ENCODE assay signal across 8 cellular contexts in genomic region chr1:46342084-46342656, GRCh38. TPM values are rescaled to one million over a fixed set of nuclear protein-coding genes. Genes with fewer than 3 reads are reported as not detected.
DNase-seq lines count a peak whose midpoint lies in the region; ATAC-seq, FAIRE-seq and TF ChIP-seq lines count a peak whose summit lies in the region.

No MANE protein-coding gene starts in this region.

- intact Hi-C loops in endothelial cell of umbilical vein (cut with micrococcal nuclease) = loop anchor here (5.0 kb wide), 1 partner anchor 160 kb away; no protein-coding TSS in a partner anchor

- peak; percentile 12; the same call in 1 of the 2 replicates for TF ChIP-seq CTCF in OCI-LY3 (IDR thresholded peaks at IDR 0.05; ENCODE audit: low read depth, low read length)
- peak in 1 of 2 donors; percentile 38 for TF ChIP-seq CTCF in endothelial cell of umbilical vein (IDR thresholded peaks at IDR 0.05; ENCODE audit: extremely low read depth in 1 of 2, insufficient read depth in 1 of 2, low read depth in 1 of 2, low read length in 2 of 2)

- H3K36me3 ChIP-seq in OCI-LY3 (replicated peaks; ENCODE audit: low read depth, low read length) = peaks cover 14% of the 10 kb centered on the region
- H3K36me3 ChIP-seq in endothelial cell of umbilical vein (ENCODE audit: control insufficient read depth in 2 of 2, extremely low read depth in 1 of 2, insufficient read depth in 2 of 2, low read length in 2 of 2) = peaks cover 0 to 12% of the 10 kb centered on the region in 2 experiments
- peaks cover 27% of the 10 kb centered on the region for H3K36me3 ChIP-seq in skeletal muscle satellite cell (ENCODE audit: insufficient read depth, low read length)

- no peak for TF ChIP-seq POLR2A in endothelial cell of umbilical vein (IDR thresholded peaks at IDR 0.05; ENCODE audit: low read depth, low read length)

- FAIRE-seq in endothelial cell of umbilical vein (lab: Jason Lieb, UNC) = no peak

- H3K4me3 ChIP-seq in OCI-LY3 (ENCODE audit: low read length) (no peak overlapping the region), endothelial cell of umbilical vein (replicated peaks in 1 of 3; ENCODE audit: insufficient read depth in 1 of 3, low read depth in 1 of 3, low read length in 3 of 3) (no peak overlapping the region), skeletal muscle satellite cell (ENCODE audit: low read length) (peak overlapping the region; percentile 81)

- H3K27me3 ChIP-seq in OCI-LY3 (ENCODE audit: low read depth, low read length) = no peaks in the 10 kb centered on the region
- H3K27me3 ChIP-seq in endothelial cell of umbilical vein (ENCODE audit: control insufficient read depth in 2 of 2, insufficient read depth in 2 of 2, low read length in 2 of 2) = no peaks in the 10 kb centered on the region
- no peaks in the 10 kb centered on the region for H3K27me3 ChIP-seq in skeletal muscle satellite cell (ENCODE audit: control insufficient read depth, insufficient read depth, low read length)

- H3K27ac ChIP-seq in OCI-LY3 (ENCODE audit: low read length) = no peak overlapping the region
- no peak overlapping the region for H3K27ac ChIP-seq in endothelial cell of umbilical vein (ENCODE audit: insufficient read depth, low read depth, low read length)

- no peak overlapping the region for H3K9ac ChIP-seq in OCI-LY3 (ENCODE audit: low read length)
- H3K9ac ChIP-seq in endothelial cell of umbilical vein (replicated peaks; ENCODE audit: extremely low read depth, insufficient read depth, low read length) = no peak overlapping the region
- H3K9ac ChIP-seq in skeletal muscle satellite cell (ENCODE audit: low read depth, low read length) = peak overlapping the region; percentile 92

- peaks cover 53% of the 10 kb centered on the region for H3K4me1 Mint-ChIP-seq in activated naive CD4-positive, alpha-beta T cell treated with anti-CD3 and anti-CD28 coated beads, Interleukin-2, amount 50 U/mL, for 24 hours

- dilution Hi-C loops in endothelial cell of umbilical vein (cut with MboI; ENCODE audit: extremely low pct_ligation_motif_present, low sequenced_read_pairs) = no loop called here

- H3K4me2 ChIP-seq in OCI-LY3 (ENCODE audit: low read length) (peak overlapping the region; percentile 100; the same call in 1 of the 2 replicates), endothelial cell of umbilical vein (ENCODE audit: insufficient read depth, low read length) (peak overlapping the region; percentile 47), skeletal muscle satellite cell (ENCODE audit: low read length) (peak overlapping the region; percentile 91)

- CTCF ChIA-PET in endothelial cell of umbilical vein (lab: Charles Lee) = interaction anchor here (0.7 to 1.3 kb wide), 5 partner anchors 9 to 97 kb away, joined by 3 to 6 read pairs (median 4); partner anchors contain the start of gene RAD54L

- H3K9me3 ChIP-seq in OCI-LY3 (ENCODE audit: insufficient read depth, low read length) (no peaks in the 10 kb centered on the region), endothelial cell of umbilical vein (replicated peaks; ENCODE audit: control insufficient read depth, insufficient read depth, low read length) (no peaks in the 10 kb centered on the region), skeletal muscle satellite cell (replicated peaks; ENCODE audit: low read length) (no peaks in the 10 kb centered on the region)

- no peak for DNase-seq in activated naive CD4-positive, alpha-beta T cell treated with anti-CD3 and anti-CD28 coated beads, Interleukin-2, amount 50 U/mL, for 16 hours
- no peak for DNase-seq in endothelial cell of umbilical vein (ENCODE audit: low read depth, low spot score)
- DNase-seq in SIG-M5 (lab: John Stamatoyannopoulos, UW) = no peak

- no TSS peak for BruUV-seq in endothelial cell of umbilical vein (replicated peaks; lab: Mats Ljungman, UMichigan)

- H3K36me3 Mint-ChIP-seq in activated naive CD4-positive, alpha-beta T cell treated with anti-CD3 and anti-CD28 coated beads, Interleukin-2, amount 50 U/mL, for 24 hours = peaks cover 17% of the 10 kb centered on the region

- H4K20me1 ChIP-seq in OCI-LY3 (ENCODE audit: insufficient read depth, low read length) = no peaks in the 10 kb centered on the region
- H4K20me1 ChIP-seq in endothelial cell of umbilical vein (replicated peaks; ENCODE audit: control insufficient read depth, extremely low read depth, insufficient read depth, low read length) = no peaks in the 10 kb centered on the region

- H3K4me1 ChIP-seq in OCI-LY3 (ENCODE audit: low read length) = peaks cover 21% of the 10 kb centered on the region
- H3K4me1 ChIP-seq in endothelial cell of umbilical vein (ENCODE audit: control insufficient read depth, extremely low read depth, insufficient read depth, low read length) = peaks cover 10% of the 10 kb centered on the region
- peaks cover 18% of the 10 kb centered on the region for H3K4me1 ChIP-seq in skeletal muscle satellite cell (ENCODE audit: control insufficient read depth, insufficient read depth, low read length)

- H3K9me3 Mint-ChIP-seq in activated naive CD4-positive, alpha-beta T cell treated with anti-CD3 and anti-CD28 coated beads, Interleukin-2, amount 50 U/mL, for 24 hours = no peaks in the 10 kb centered on the region

- ATAC-seq in GM18520 (IDR thresholded peaks at IDR 0.05; ENCODE audit: unreplicated experiment) (no peak), GM19397 (IDR thresholded peaks at IDR 0.05; ENCODE audit: unreplicated experiment) (no peak)

- H3K27ac Mint-ChIP-seq in activated naive CD4-positive, alpha-beta T cell treated with anti-CD3 and anti-CD28 coated beads, Interleukin-2, amount 50 U/mL, for 24 hours = peak overlapping the region; percentile 100

- H3K79me2 ChIP-seq in OCI-LY3 (ENCODE audit: low read length) = peaks cover 39% of the 10 kb centered on the region
- peaks cover 24% of the 10 kb centered on the region for H3K79me2 ChIP-seq in endothelial cell of umbilical vein (ENCODE audit: control insufficient read depth, insufficient read depth, low read length)

- H2AFZ ChIP-seq in OCI-LY3 (ENCODE audit: low read depth, low read length) (no peak overlapping the region), endothelial cell of umbilical vein (ENCODE audit: low read depth, low read length) (no peak overlapping the region)

- POLR2A ChIA-PET in endothelial cell of umbilical vein (lab: Charles Lee) = no interaction called here

- no peaks in the 10 kb centered on the region for H3K27me3 Mint-ChIP-seq in activated naive CD4-positive, alpha-beta T cell treated with anti-CD3 and anti-CD28 coated beads, Interleukin-2, amount 50 U/mL, for 24 hours

- H3K4me3 Mint-ChIP-seq in activated naive CD4-positive, alpha-beta T cell treated with anti-CD3 and anti-CD28 coated beads, Interleukin-2, amount 50 U/mL, for 24 hours = peak overlapping the region; percentile 100

- H3K9me1 ChIP-seq in endothelial cell of umbilical vein (replicated peaks; ENCODE audit: control insufficient read depth, extremely low read depth, insufficient read depth, low read length) = no peaks in the 10 kb centered on the region

TF ChIP-seq in endothelial cell of umbilical vein, 7 proteins besides CTCF, POLR2A, EP300 and RAD21 (continues in another document):
- TF ChIP-seq MAX (IDR thresholded peaks at IDR 0.05; ENCODE audit: insufficient read depth, insufficient read length) = no peak

RNA-seq across cellular contexts. Expression of gene NSUN4, which starts 1.6 kb away (rescaled TPM):
- 21.6 and 22.4 TPM in 2 replicates for total RNA-seq in endothelial cell of umbilical vein
- polyA plus RNA-seq in endothelial cell of umbilical vein = 18.6 and 23.4 TPM in 2 replicates
- polyA plus RNA-seq in endothelial cell of umbilical vein (2011; cell fraction: cytosol; rRNA removed) = 20.7 and 20.8 TPM in 2 replicates
- polyA plus RNA-seq in endothelial cell of umbilical vein (2011; cell fraction: nucleus; rRNA removed) = 25.0 and 31.0 TPM in 2 replicates
- polyA plus RNA-seq in endothelial cell of umbilical vein (2012) = 12.3 and 15.8 TPM in 2 replicates
- polyA minus RNA-seq in endothelial cell of umbilical vein = 70.7 and 96.9 TPM in 2 replicates
- polyA minus RNA-seq in endothelial cell of umbilical vein (2011; cell fraction: cytosol; rRNA and poly(A)+ RNA removed) = 37.4 TPM
- polyA minus RNA-seq in endothelial cell of umbilical vein (2011; cell fraction: nucleus; rRNA and poly(A)+ RNA removed) = 21.6 and 35.3 TPM in 2 replicates
- total RNA-seq in skeletal muscle satellite cell (2012; rRNA removed) = 16.2 TPM in 2 replicates

RNA-seq across cellular contexts. Expression of gene UQCRH, which starts 38.7 kb away (rescaled TPM):
- 253 and 266 TPM in 2 replicates for total RNA-seq in endothelial cell of umbilical vein
- 301 and 527 TPM in 2 replicates for polyA plus RNA-seq in endothelial cell of umbilical vein
- polyA plus RNA-seq in endothelial cell of umbilical vein (2011; cell fraction: cytosol; rRNA removed) = 534 and 807 TPM in 2 replicates
- 114 and 186 TPM in 2 replicates for polyA plus RNA-seq in endothelial cell of umbilical vein (2011; cell fraction: nucleus; rRNA removed)
- polyA plus RNA-seq in endothelial cell of umbilical vein (2012) = 469 and 481 TPM in 2 replicates
- 87.2 and 124 TPM in 2 replicates for polyA minus RNA-seq in endothelial cell of umbilical vein
- 101 TPM for polyA minus RNA-seq in endothelial cell of umbilical vein (2011; cell fraction: cytosol; rRNA and poly(A)+ RNA removed)
- polyA minus RNA-seq in endothelial cell of umbilical vein (2011; cell fraction: nucleus; rRNA and poly(A)+ RNA removed) = 18.5 and 23.9 TPM in 2 replicates
- 507 and 552 TPM in 2 replicates for total RNA-seq in skeletal muscle satellite cell (2012; rRNA removed)

RNA-seq across cellular contexts. Expression of gene LRRC41, which starts 38.8 kb away (rescaled TPM):
- 69.2 and 71.5 TPM in 2 replicates for total RNA-seq in endothelial cell of umbilical vein
- 91.1 and 105 TPM in 2 replicates for polyA plus RNA-seq in endothelial cell of umbilical vein
- polyA plus RNA-seq in endothelial cell of umbilical vein (2011; cell fraction: cytosol; rRNA removed) = 59.8 and 67.0 TPM in 2 replicates
- polyA plus RNA-seq in endothelial cell of umbilical vein (2011; cell fraction: nucleus; rRNA removed) = 69.0 and 77.6 TPM in 2 replicates
- 39.1 and 42.6 TPM in 2 replicates for polyA plus RNA-seq in endothelial cell of umbilical vein (2012)
- 72.8 and 83.3 TPM in 2 replicates for polyA minus RNA-seq in endothelial cell of umbilical vein
- 23.8 TPM for polyA minus RNA-seq in endothelial cell of umbilical vein (2011; cell fraction: cytosol; rRNA and poly(A)+ RNA removed)
- 33.7 and 35.5 TPM in 2 replicates for polyA minus RNA-seq in endothelial cell of umbilical vein (2011; cell fraction: nucleus; rRNA and poly(A)+ RNA removed)
- total RNA-seq in skeletal muscle satellite cell (2012; rRNA removed) = 84.5 and 93.8 TPM in 2 replicates

RNA-seq across cellular contexts. Expression of gene FAAH, which starts 51.9 kb away (rescaled TPM):
- 1.5 TPM in 1 of 2 replicates, not detected in the other for total RNA-seq in endothelial cell of umbilical vein
- polyA plus RNA-seq in endothelial cell of umbilical vein = 0.47 and 0.76 TPM in 2 replicates
- polyA plus RNA-seq in endothelial cell of umbilical vein (2011; cell fraction: cytosol; rRNA removed) = 0.21 and 0.34 TPM in 2 replicates
- polyA plus RNA-seq in endothelial cell of umbilical vein (2011; cell fraction: nucleus; rRNA removed) = 7.8 and 9.7 TPM in 2 replicates
- polyA plus RNA-seq in endothelial cell of umbilical vein (2012) = 0.36 and 0.91 TPM in 2 replicates
- polyA minus RNA-seq in endothelial cell of umbilical vein = 0.32 and 0.36 TPM in 2 replicates
- polyA minus RNA-seq in endothelial cell of umbilical vein (2011; cell fraction: cytosol; rRNA and poly(A)+ RNA removed) = not detected
- 0.38 and 1.4 TPM in 2 replicates for polyA minus RNA-seq in endothelial cell of umbilical vein (2011; cell fraction: nucleus; rRNA and poly(A)+ RNA removed)
- 0.22 and 0.25 TPM in 2 replicates for total RNA-seq in skeletal muscle satellite cell (2012; rRNA removed)

Comparison
In these comparisons a context has a peak if more than half of its experiments do, and no peak if none do; other contexts are left out.
1. H3K4me2 ChIP-seq: peak in every context shown above with its lines; median percentile 100 in OCI-LY3; 91 in skeletal muscle satellite cell; 47 in endothelial cell of umbilical vein.